ENCODE assay signal across 20 cellular contexts in genomic region chr2:238925281-238925680, GRCh38.
"Had no signal": no experiment of that assay in that cellular context is flagged by ENCODE, and none has a peak within 500 bp of the region (broad histone marks: within the 10 kb centered on the region; RNA-seq: fewer than 3 reads in every experiment).

No MANE protein-coding gene starts in this region.

- H3K4me1 Mint-ChIP-seq: activated CD4-positive, alpha-beta memory T cell treated with anti-CD3 and anti-CD28 coated beads, Interleukin-2, amount 10 ng/mL, durations not matched to agents 7 days and 5 days had no signal

- H3K27ac ChIP-seq: SK-N-MC, VCaP had no signal

- DNase-seq: activated CD4-positive, alpha-beta memory T cell treated with anti-CD3 and anti-CD28 coated beads, Interleukin-2, amount 10 ng/mL, durations not matched to agents 7 days and 5 days; activated CD4-positive, alpha-beta T cell treated with anti-CD3 and anti-CD28 coated beads, Interleukin-2, amount 50 U/mL, for 1 hour; activated CD4-positive, CD25-positive, alpha-beta regulatory T cell; activated CD8-positive, alpha-beta memory T cell treated with anti-CD3 and anti-CD28 coated beads, Interleukin-2, amount 50 U/mL, for 4 hours; activated naive CD4-positive, alpha-beta T cell; activated T-cell treated with anti-CD3 and anti-CD28 coated beads, Interleukin-2, amount 50 U/mL, for 72 hours; IMR-90; Kasumi-1; KBM-7; NCI-H1048; NCI-H146; NCI-H187 treated with DMSO at 0.1 percent for 48 hours; NCI-H2081 treated with DMSO at 0.1 percent for 48 hours; NCI-H524; T-helper 1 cell had no signal

- H3K9me3 Mint-ChIP-seq: activated CD4-positive, alpha-beta memory T cell treated with anti-CD3 and anti-CD28 coated beads, Interleukin-2, amount 10 ng/mL, durations not matched to agents 7 days and 5 days; activated T-cell treated with anti-CD3 and anti-CD28 coated beads, Interleukin-2, amount 50 U/mL, for 72 hours; activated T-helper 2 cell treated with anti-CD3 and anti-CD28 coated beads, Interferon-gamma antibody, Interleukin-2, Interleukin-4, amounts not matched to agents 10 μg/mL and 5 μg/mL and 100 μg/mL, durations not matched to agents 14 hours and 24 hours and 36 hours; brain had no signal

- ATAC-seq: activated T-cell treated with anti-CD3 and anti-CD28 coated beads, Interleukin-2, amount 50 U/mL, for 72 hours had no signal

- H3K4me3 ChIP-seq: SK-N-MC had no signal

- H3K4me3 Mint-ChIP-seq: activated CD4-positive, alpha-beta memory T cell treated with anti-CD3 and anti-CD28 coated beads, Interleukin-2, amount 10 ng/mL, durations not matched to agents 7 days and 5 days; activated naive CD8-positive, alpha-beta T cell; activated T-cell treated with anti-CD3 and anti-CD28 coated beads, Interleukin-2, amount 50 U/mL, for 72 hours; brain had no signal

- H3K27me3 Mint-ChIP-seq: activated CD4-positive, alpha-beta memory T cell treated with anti-CD3 and anti-CD28 coated beads, Interleukin-2, amount 10 ng/mL, durations not matched to agents 7 days and 5 days had no signal

- H3K36me3 Mint-ChIP-seq: activated naive CD8-positive, alpha-beta T cell; brain had no signal

- H3K27ac Mint-ChIP-seq: activated CD4-positive, alpha-beta memory T cell treated with anti-CD3 and anti-CD28 coated beads, Interleukin-2, amount 10 ng/mL, durations not matched to agents 7 days and 5 days; activated naive CD8-positive, alpha-beta T cell; activated T-cell treated with anti-CD3 and anti-CD28 coated beads, Interleukin-2, amount 50 U/mL, for 72 hours; activated T-helper 2 cell treated with anti-CD3 and anti-CD28 coated beads, Interferon-gamma antibody, Interleukin-2, Interleukin-4, amounts not matched to agents 10 μg/mL and 5 μg/mL and 100 μg/mL, durations not matched to agents 14 hours and 24 hours and 36 hours had no signal
